ENCODE assay signal across 8 cellular contexts in the genomic region with DNA sequence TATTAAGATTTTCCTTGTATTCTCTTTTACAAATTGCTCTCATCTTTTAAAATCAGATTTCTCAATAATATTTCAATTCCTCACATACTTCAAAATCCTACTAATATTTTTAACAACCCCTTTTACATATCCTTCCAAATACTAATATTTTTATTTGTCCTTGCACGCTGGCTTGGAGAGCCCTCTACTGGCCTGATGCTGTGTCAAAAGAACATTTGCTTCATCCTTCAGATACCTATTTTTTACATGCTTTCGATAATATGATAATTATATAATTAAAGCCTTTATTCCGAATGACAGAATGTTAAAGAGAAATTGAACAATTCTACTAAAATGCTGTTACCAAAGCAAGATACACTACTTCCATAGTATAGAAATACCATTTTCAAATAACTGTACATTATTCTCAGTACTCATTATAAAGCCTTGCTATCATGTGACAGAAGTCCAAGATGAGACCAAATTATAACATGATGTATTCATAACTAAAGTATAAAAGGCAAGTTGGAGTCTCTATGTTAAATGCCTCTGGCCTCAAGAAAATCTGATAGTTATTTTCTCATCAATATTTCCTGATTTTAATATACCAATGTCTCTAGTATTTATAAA. TPM values are rescaled to one million over a fixed set of nuclear protein-coding genes. Genes with fewer than 3 reads are reported as not detected.
DNase-seq lines count a peak whose midpoint lies in the region; ATAC-seq and TF ChIP-seq lines count a peak whose summit lies in the region.

No MANE protein-coding gene starts in this region.

- no peak overlapping the region for H3K27ac ChIP-seq in CD8-positive, alpha-beta T cell (ENCODE audit: low read depth, low read length)
- H3K27ac ChIP-seq in HEK293 (ENCODE audit: extremely low read depth, low read depth, low read length): no peak overlapping the region
- H3K27ac ChIP-seq in RWPE1: no peak overlapping the region
- no peak overlapping the region for H3K27ac ChIP-seq in testis

- TF ChIP-seq POLR2A in testis (IDR thresholded peaks at IDR 0.05): no peak

- H3K27me3 ChIP-seq in CD8-positive, alpha-beta T cell (ENCODE audit: insufficient read depth, low read length): no peaks in the 10 kb centered on the region
- no peaks in the 10 kb centered on the region for H3K27me3 ChIP-seq in testis

- no peaks in the 10 kb centered on the region for H3K9me3 ChIP-seq in CD8-positive, alpha-beta T cell (ENCODE audit: low read length)
- H3K9me3 ChIP-seq in HEK293 (ENCODE audit: control insufficient read depth, insufficient read depth, low read depth, low read length) (no peaks in the 10 kb centered on the region), testis (no peaks in the 10 kb centered on the region)

- H3K36me3 Mint-ChIP-seq in CD8-positive, alpha-beta T cell: peaks cover 32% of the 10 kb centered on the region

- DNase-seq in CD8-positive, alpha-beta T cell: no peak
- DNase-seq in RWPE1 (ENCODE audit: low spot score) (peak; percentile 12), foreskin melanocyte (peak; percentile 46), testis (peak; percentile 32), GDM1 (lab: John Stamatoyannopoulos, UW) (no peak)

- CTCF ChIA-PET in CD8-positive, alpha-beta T cell (lab: Charles Lee): no interaction called here
- CTCF ChIA-PET in HEK293 (lab: Yijun Ruan, JAX) (interaction anchor here (0.9 to 1.0 kb wide), 2 partner anchors 16 to 97 kb away, joined by 3 read pairs; no protein-coding TSS in a partner anchor), RWPE1 (lab: Yijun Ruan, JAX) (no interaction called here)

- H3K4me1 ChIP-seq in CD8-positive, alpha-beta T cell (ENCODE audit: insufficient read depth, low read length): no peaks in the 10 kb centered on the region
- no peaks in the 10 kb centered on the region for H3K4me1 ChIP-seq in HEK293 (ENCODE audit: control insufficient read depth, insufficient read depth, low read length)
- no peaks in the 10 kb centered on the region for H3K4me1 ChIP-seq in testis

- no peak overlapping the region for H3K4me3 ChIP-seq in CD8-positive, alpha-beta T cell (ENCODE audit: low read depth, low read length)
- H3K4me3 ChIP-seq in HEK293 (ENCODE audit: low read depth, low read length) (no peak overlapping the region), testis (no peak overlapping the region)

- intact Hi-C loops in CD8-positive, alpha-beta T cell (cut with DNase I, micrococcal nuclease): no loop called here
- intact Hi-C loops in testis (cut with DNase I; ENCODE audit: low total_unique reads): no loop called here

- peaks cover 34% of the 10 kb centered on the region for H3K4me1 Mint-ChIP-seq in CD8-positive, alpha-beta T cell (ENCODE audit: low read depth)

- H3K4me3 Mint-ChIP-seq in CD8-positive, alpha-beta T cell: no peak overlapping the region

- WGBS in testis, 2 donors: 64 to 71% methylated on average over 3 of the region's 3 CpGs

- no peak for TF ChIP-seq CTCF in CD8-positive, alpha-beta T cell (IDR thresholded peaks at IDR 0.05)
- TF ChIP-seq CTCF in HEK293 (tag by site-specific recombination; IDR thresholded peaks at IDR 0.05) (no peak), RWPE1 (conservative IDR thresholded peaks at IDR 0.05; ENCODE audit: low read depth) (peak; percentile 71), testis (IDR thresholded peaks at IDR 0.05) (peak in 2 of 3 experiments; percentile 38 to 45)

- POLR2A ChIA-PET in CD8-positive, alpha-beta T cell (lab: Charles Lee): no interaction called here
- POLR2A ChIA-PET in HEK293 (lab: Yijun Ruan, JAX) (no interaction called here), RWPE1 (lab: Yijun Ruan, JAX; ENCODE audit: low non-redundant PET) (no interaction called here)

- no peaks in the 10 kb centered on the region for H3K27me3 Mint-ChIP-seq in CD8-positive, alpha-beta T cell (ENCODE audit: low read depth)

- H3K36me3 ChIP-seq in CD8-positive, alpha-beta T cell (ENCODE audit: insufficient read depth, low read length): no peaks in the 10 kb centered on the region
- peaks cover 0 to 6% of the 10 kb centered on the region in 2 experiments; a peak in 2 of 3 replicates for H3K36me3 ChIP-seq in HEK293 (ENCODE audit: control insufficient read depth in 2 of 2, insufficient read depth in 1 of 2, low read length in 2 of 2)
- no peaks in the 10 kb centered on the region for H3K36me3 ChIP-seq in testis (ENCODE audit: low read depth, missing control alignments)

- peak overlapping the region; percentile 18 for H3K27ac Mint-ChIP-seq in CD8-positive, alpha-beta T cell

- H3K9me3 Mint-ChIP-seq in CD8-positive, alpha-beta T cell: no peaks in the 10 kb centered on the region

- ATAC-seq in CD8-positive, alpha-beta T cell: no peak
- no peak for ATAC-seq in HG03469 (IDR thresholded peaks at IDR 0.05; ENCODE audit: unreplicated experiment)
- ATAC-seq in GM21528 (IDR thresholded peaks at IDR 0.05; ENCODE audit: low FRiP score, unreplicated experiment): no peak

TF ChIP-seq in HEK293, 187 proteins besides CTCF, POLR2A, EP300 and RAD21:
- TF ChIP-seq ZNF23 (tag by site-specific recombination; IDR thresholded peaks at IDR 0.05; ENCODE audit: borderline replicate concordance) (no peak), ZNF654 (tag by site-specific recombination; IDR thresholded peaks at IDR 0.05; ENCODE audit: low read depth) (peak; percentile 57)

RNA-seq across cellular contexts. Expression of gene PLN, which starts 39.0 kb away (rescaled TPM):
- not detected for total RNA-seq in CD8-positive, alpha-beta T cell
- 1 to 10 TPM; 2.0 to 5.0 TPM for total RNA-seq in testis
- 15.2 TPM for polyA plus RNA-seq in testis (ENCODE audit: insufficient read depth, low read depth, low replicate concordance)

Comparison
In these comparisons a context has a peak if more than half of its experiments do, and no peak if none do; other contexts are left out.
1. DNase-seq: peak in RWPE1 (single experiment), foreskin melanocyte (single experiment) and testis (single experiment); none in CD8-positive, alpha-beta T cell (0 of 7) and GDM1 (single experiment).
2. CTCF ChIP-seq: peak in RWPE1 (single experiment) and testis (2 of 3); none in CD8-positive, alpha-beta T cell (single experiment) and HEK293 (single experiment).